16 cellular contexts compared by ENCODE assay signal in the genomic region with DNA sequence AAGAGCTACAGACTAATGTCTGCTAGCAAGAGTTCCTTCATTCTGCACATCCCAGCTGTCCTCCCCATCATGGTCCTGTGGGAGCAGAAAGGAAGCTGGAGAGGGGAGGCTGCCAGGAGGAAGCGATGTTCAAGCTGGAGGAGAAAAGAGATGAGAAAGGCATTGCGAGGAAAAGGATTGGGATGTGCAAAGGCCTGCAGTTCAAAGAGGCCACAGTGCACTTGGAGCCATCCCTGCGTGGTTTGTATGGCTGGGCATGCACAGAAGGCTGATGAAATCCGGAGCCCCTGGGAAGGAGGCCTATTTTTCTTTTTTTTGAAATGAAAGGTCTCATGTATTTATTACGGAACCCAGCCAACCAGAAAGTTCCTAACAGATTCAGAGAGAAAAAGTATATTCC. TPM values are rescaled to one million over a fixed set of nuclear protein-coding genes. Genes with fewer than 3 reads are reported as not detected.
DNase-seq lines count a peak whose midpoint lies in the region; ATAC-seq and TF ChIP-seq lines count a peak whose summit lies in the region.
"Had no signal": no experiment of that assay in that cellular context is flagged by ENCODE, and none has a peak within 500 bp of the region (broad histone marks: within the 10 kb centered on the region; RNA-seq: fewer than 3 reads in every experiment).

No MANE protein-coding gene starts in this region.

- 88% methylated on average over 5 of the region's 5 CpGs for WGBS in SK-N-SH (ENCODE audit: low lambda C conversion rate)
- WGBS in esophagus, 2 donors = 55 to 61% methylated on average over 5 of the region's 5 CpGs
- WGBS in aorta, 2 donors = 57 to 70% methylated on average over 5 of the region's 5 CpGs

- no peaks in the 10 kb centered on the region for H3K9me2 ChIP-seq in SK-N-SH

- ATAC-seq in SK-N-SH treated with all-trans-retinoic acid at 6 μM for 48 hours = peak; percentile 2; the same call in 2 of the 3 replicates
- ATAC-seq in aorta (ENCODE audit: low FRiP score) = peak; percentile 47
- ATAC-seq in activated naive CD8-positive, alpha-beta T cell treated with anti-CD3 and anti-CD28 coated beads, Interleukin-2, amount 50 U/mL, for 24 hours = no peak
- ATAC-seq: activated CD8-positive, alpha-beta T cell treated with anti-CD3 and anti-CD28 coated beads for 36 hours had no signal

- H3K36me3 Mint-ChIP-seq in neural progenitor cell = peaks cover 33% of the 10 kb centered on the region
- H3K36me3 Mint-ChIP-seq in activated naive CD8-positive, alpha-beta T cell treated with anti-CD3 and anti-CD28 coated beads, Interleukin-2, amount 50 U/mL, for 24 hours (ENCODE audit: low read depth) = peaks cover 4% of the 10 kb centered on the region

- peak overlapping the region; percentile 30 for H3K27ac Mint-ChIP-seq in neural progenitor cell
- no peak overlapping the region for H3K27ac Mint-ChIP-seq in activated naive CD8-positive, alpha-beta T cell treated with anti-CD3 and anti-CD28 coated beads, Interleukin-2, amount 50 U/mL, for 24 hours
- H3K27ac Mint-ChIP-seq: activated CD8-positive, alpha-beta T cell treated with anti-CD3 and anti-CD28 coated beads for 36 hours; activated T-helper 2 cell treated with anti-CD3 and anti-CD28 coated beads, Interferon-gamma antibody, Interleukin-2, Interleukin-4, amounts not matched to agents 10 μg/mL and 5 μg/mL and 100 μg/mL, durations not matched to agents 14 hours and 24 hours and 36 hours had no signal

- H2AFZ ChIP-seq in SK-N-SH (ENCODE audit: low read depth) = no peak overlapping the region
- H2AFZ ChIP-seq in neural progenitor cell (replicated peaks) = no peak overlapping the region

- H3K4me1 ChIP-seq in SK-N-SH (ENCODE audit: control insufficient read depth in 1 of 2, insufficient read depth in 2 of 2, low read depth in 1 of 2, low read length in 1 of 2) (peaks cover 0 to 6% of the 10 kb centered on the region in 2 experiments; a peak in 3 of 4 replicates), esophagus (ENCODE audit: control insufficient read depth in 2 of 2, insufficient read depth in 2 of 2, low read length in 1 of 2) (peaks cover 10 to 51% of the 10 kb centered on the region in 2 donors), neural progenitor cell (peaks cover 6% of the 10 kb centered on the region), aorta (ENCODE audit: control insufficient read depth in 1 of 2, insufficient read depth in 2 of 2, low read length in 2 of 2) (no peaks in the 10 kb centered on the region)

- peaks cover 24 to 26% of the 10 kb centered on the region in 2 experiments for H3K36me3 ChIP-seq in SK-N-SH (replicated peaks in 1 of 2; ENCODE audit: control insufficient read depth in 1 of 2, insufficient read depth in 2 of 2, low read length in 1 of 2)
- H3K36me3 ChIP-seq in esophagus (ENCODE audit: control insufficient read depth in 2 of 2, insufficient read depth in 2 of 2, low read length in 1 of 2) = peaks cover 10 to 16% of the 10 kb centered on the region in 2 donors
- peaks cover 4% of the 10 kb centered on the region for H3K36me3 ChIP-seq in neural progenitor cell
- peaks cover 4 to 8% of the 10 kb centered on the region in 2 donors for H3K36me3 ChIP-seq in aorta (ENCODE audit: control insufficient read depth in 1 of 2, insufficient read depth in 2 of 2, low read length in 1 of 2)

- TF ChIP-seq CTCF in SK-N-SH (IDR thresholded peaks at IDR 0.05) = no peak
- TF ChIP-seq CTCF in neural progenitor cell (IDR thresholded peaks at IDR 0.05) = no peak

- TF ChIP-seq RAD21 in SK-N-SH (IDR thresholded peaks at IDR 0.05; ENCODE audit: low read length) = no peak

- H3K27me3 Mint-ChIP-seq in neural progenitor cell (ENCODE audit: insufficient read depth, low read depth) = peaks cover 2% of the 10 kb centered on the region
- H3K27me3 Mint-ChIP-seq in activated naive CD8-positive, alpha-beta T cell treated with anti-CD3 and anti-CD28 coated beads, Interleukin-2, amount 50 U/mL, for 24 hours = no peaks in the 10 kb centered on the region
- H3K27me3 Mint-ChIP-seq: activated CD8-positive, alpha-beta T cell treated with anti-CD3 and anti-CD28 coated beads for 36 hours had no signal

- CTCF ChIA-PET in SK-N-SH (lab: Yijun Ruan, JAX) = interaction anchor here (1.3 to 1.5 kb wide), 2 partner anchors 12 to 122 kb away, joined by 4 to 5 read pairs; no protein-coding TSS in a partner anchor

- H3K4me2 ChIP-seq in SK-N-SH (no peak overlapping the region), neural progenitor cell (no peak overlapping the region)

- H3K9me3 Mint-ChIP-seq in neural progenitor cell = peaks cover 5% of the 10 kb centered on the region
- peaks cover 11% of the 10 kb centered on the region for H3K9me3 Mint-ChIP-seq in activated naive CD8-positive, alpha-beta T cell treated with anti-CD3 and anti-CD28 coated beads, Interleukin-2, amount 50 U/mL, for 24 hours

- TF ChIP-seq EP300 in SK-N-SH (IDR thresholded peaks at IDR 0.05; ENCODE audit: borderline replicate concordance in 1 of 2, low read depth in 1 of 2, low read length in 1 of 2) = no peak

- peaks cover 10% of the 10 kb centered on the region for H3K4me1 Mint-ChIP-seq in neural progenitor cell
- H3K4me1 Mint-ChIP-seq in activated naive CD8-positive, alpha-beta T cell treated with anti-CD3 and anti-CD28 coated beads, Interleukin-2, amount 50 U/mL, for 24 hours = no peaks in the 10 kb centered on the region
- H3K4me1 Mint-ChIP-seq: CD8-positive, alpha-beta memory T cell had no signal

- intact Hi-C loops in aorta (cut with DNase I) = no loop called here

- POLR2A ChIA-PET in SK-N-SH (lab: Yijun Ruan, JAX) = interaction anchor here (0.7 kb wide), 1 partner anchor 26 kb away, joined by 3 read pairs; no protein-coding TSS in a partner anchor

- H3F3A ChIP-seq in SK-N-SH (replicated peaks; ENCODE audit: insufficient read depth) (peaks cover 40% of the 10 kb centered on the region), neural progenitor cell (ENCODE audit: low read depth) (peaks cover 28% of the 10 kb centered on the region)

- H3K79me2 ChIP-seq in SK-N-SH (ENCODE audit: insufficient read depth) (peaks cover 11% of the 10 kb centered on the region), neural progenitor cell (ENCODE audit: low read depth) (no peaks in the 10 kb centered on the region)

- peaks cover 4% of the 10 kb centered on the region; the same call in 1 of the 2 replicates for H3K9me3 ChIP-seq in SK-N-SH
- H3K9me3 ChIP-seq in esophagus (ENCODE audit: control insufficient read depth in 2 of 2, insufficient read depth in 1 of 2, low read depth in 1 of 2, low read length in 1 of 2) = no peaks in the 10 kb centered on the region
- no peaks in the 10 kb centered on the region for H3K9me3 ChIP-seq in neural progenitor cell (ENCODE audit: low read depth)
- no peaks in the 10 kb centered on the region for H3K9me3 ChIP-seq in aorta (ENCODE audit: control insufficient read depth, low read length)

- H3K27ac ChIP-seq in SK-N-SH (ENCODE audit: low read depth in 2 of 2, low read length in 1 of 2) (peak overlapping the region in 1 of 2 experiments; percentile 14; a peak in 1 of 4 replicates), esophagus (ENCODE audit: low read depth in 2 of 2, low read length in 1 of 2) (peak overlapping the region; percentile 86 to 88), neural progenitor cell (no peak overlapping the region), aorta (ENCODE audit: low read depth in 1 of 2, low read length in 2 of 2) (peak overlapping the region in 1 of 2 donors; percentile 4)

- H3K27me3 ChIP-seq in SK-N-SH (ENCODE audit: insufficient read depth) (no peaks in the 10 kb centered on the region), esophagus (ENCODE audit: control insufficient read depth in 1 of 2, insufficient read depth in 2 of 2, low read length in 2 of 2) (no peaks in the 10 kb centered on the region), neural progenitor cell (no peaks in the 10 kb centered on the region), aorta (ENCODE audit: control insufficient read depth in 1 of 2, insufficient read depth in 2 of 2, low read length in 1 of 2) (no peaks in the 10 kb centered on the region)

- H3K4me3 Mint-ChIP-seq in neural progenitor cell = no peak overlapping the region
- H3K4me3 Mint-ChIP-seq in activated naive CD8-positive, alpha-beta T cell treated with anti-CD3 and anti-CD28 coated beads, Interleukin-2, amount 50 U/mL, for 24 hours = no peak overlapping the region
- H3K4me3 Mint-ChIP-seq: activated CD8-positive, alpha-beta T cell treated with anti-CD3 and anti-CD28 coated beads for 36 hours; CD8-positive, alpha-beta memory T cell had no signal

- H3K4me3 ChIP-seq in SK-N-SH (ENCODE audit: low read depth in 2 of 2, low read length in 1 of 2) (no peak overlapping the region), esophagus (ENCODE audit: low read depth in 1 of 2, low read length in 2 of 2) (no peak overlapping the region), neural progenitor cell (no peak overlapping the region), aorta (ENCODE audit: low read length in 2 of 2) (no peak overlapping the region)

- no peak overlapping the region for H3K9ac ChIP-seq in SK-N-SH
- H3K9ac ChIP-seq in neural progenitor cell = no peak overlapping the region

- DNase-seq in SK-N-SH (no peak), neural progenitor cell (ENCODE audit: low spot score) (no peak), aorta (peak; percentile 27 to 56), hypothalamus (lab: John Stamatoyannopoulos, UW) (no peak), NCI-H345 treated with DMSO at 0.1 percent for 48 hours (lab: John Stamatoyannopoulos, UW; ENCODE audit: unreplicated experiment) (no peak)
- DNase-seq in activated naive CD8-positive, alpha-beta T cell treated with anti-CD3 and anti-CD28 coated beads, Interleukin-2, amount 50 U/mL, for 24 hours = no peak
- DNase-seq: 8988T; activated CD8-positive, alpha-beta T cell treated with anti-CD3 and anti-CD28 coated beads for 36 hours; CD8-positive, alpha-beta memory T cell; NCI-H2029 treated with DMSO at 0.1 percent for 48 hours; NCI-H82; SIG-M5; stimulated activated CD4-positive, alpha-beta T cell treated with anti-CD3 and anti-CD28 coated beads, Interleukin-4, amount 100 ng/mL, for 24 hours had no signal

- peaks cover 4% of the 10 kb centered on the region; the same call in 1 of the 2 replicates for H4K20me1 ChIP-seq in SK-N-SH (ENCODE audit: insufficient read depth)
- peaks cover 21% of the 10 kb centered on the region for H4K20me1 ChIP-seq in neural progenitor cell (ENCODE audit: low read depth)

TF ChIP-seq in SK-N-SH, 30 proteins besides CTCF, POLR2A, EP300 and RAD21 (continues in another document):
- TF ChIP-seq FOXJ3 (CRISPR knock-in tag; IDR thresholded peaks at IDR 0.05) = no peak
- TF ChIP-seq TAF1 (IDR thresholded peaks at IDR 0.05; ENCODE audit: borderline replicate concordance, low read depth, low read length) = no peak
- TF ChIP-seq RXRA (IDR thresholded peaks at IDR 0.05; ENCODE audit: borderline replicate concordance, low read depth) = no peak
- no peak for TF ChIP-seq RFX5 (IDR thresholded peaks at IDR 0.05; ENCODE audit: low read length)

RNA-seq across cellular contexts. Expression of gene AMOTL2, which starts 22.8 kb away (rescaled TPM):
- polyA plus RNA-seq in SK-N-SH (2012; rRNA removed) (163 and 185 TPM in 2 replicates), esophagus (10 to 100 TPM; 21.2 to 23.2 TPM), aorta (10 to 100 TPM; 12.4 to 29.3 TPM)
- 91.0 and 115 TPM in 2 replicates for polyA plus RNA-seq in SK-N-SH (2012; cell fraction: cytosol; rRNA removed)
- 312 and 373 TPM in 2 replicates for polyA plus RNA-seq in SK-N-SH (2012; cell fraction: nucleus; rRNA removed)
- total RNA-seq in neural progenitor cell (ENCODE audit: low replicate concordance) (62.9 and 121 TPM in 2 replicates), aorta (100 to 1,000 TPM in 1 of 2 donors, 10 to 100 TPM in 1; 82.1 to 118 TPM)
- total RNA-seq: activated CD8-positive, alpha-beta T cell treated with anti-CD3 and anti-CD28 coated beads for 36 hours; activated T-helper 2 cell treated with anti-CD3 and anti-CD28 coated beads, Interferon-gamma antibody, Interleukin-2, Interleukin-4, amounts not matched to agents 10 μg/mL and 5 μg/mL and 100 μg/mL, durations not matched to agents 14 hours and 24 hours and 36 hours; CD8-positive, alpha-beta memory T cell had no signal

Comparison
In these comparisons a context has a peak if more than half of its experiments do, and no peak if none do; other contexts are left out.
1. DNase-seq: peak in aorta (2 of 2); none in SK-N-SH (single experiment), neural progenitor cell (single experiment), hypothalamus (0 of 51), activated naive CD8-positive, alpha-beta T cell treated with anti-CD3 and anti-CD28 coated beads, Interleukin-2, amount 50 U/mL, for 24 hours (single experiment) and NCI-H345 treated with DMSO at 0.1 percent for 48 hours (single experiment).